ENCODE assay signal across 9 cellular contexts in genomic region chr6:170271771-170272314, GRCh38. TPM values are rescaled to one million over a fixed set of nuclear protein-coding genes. Genes with fewer than 3 reads are reported as not detected.
A peak's percentile ranks its signal among the peaks of the same experiment; 100 is the strongest.
DNase-seq lines count a peak whose midpoint lies in the region; ATAC-seq and FAIRE-seq lines count a peak whose summit lies in the region.
"Had no signal": no experiment of that assay in that cellular context is flagged by ENCODE, and none has a peak within 500 bp of the region (broad histone marks: within the 10 kb centered on the region; RNA-seq: fewer than 3 reads in every experiment).

No MANE protein-coding gene starts in this region.

- FAIRE-seq in frontal cortex (lab: Jason Lieb, UNC) = no peak
- FAIRE-seq: endothelial cell of umbilical vein had no signal

- ATAC-seq in GM18511 (IDR thresholded peaks at IDR 0.05; ENCODE audit: unreplicated experiment) = peak; percentile 97
- peak; percentile 98 for ATAC-seq in HG02884 (IDR thresholded peaks at IDR 0.05; ENCODE audit: unreplicated experiment)
- peak; percentile 87 for ATAC-seq in T-helper 17 cell

- peaks cover 9% of the 10 kb centered on the region for H3K27me3 Mint-ChIP-seq in T-helper 17 cell

- DNase-seq in T-helper 17 cell (peak; percentile 23 to 50 (median 43)), DMS53 (lab: John Stamatoyannopoulos, UW) (no peak), frontal cortex (ENCODE audit: low spot score in 2 of 2) (no peak), A172 (ENCODE audit: low spot score) (no peak)
- peak; percentile 82 for DNase-seq in central memory CD4-positive, alpha-beta T cell
- peak in 2 of 3 experiments; percentile 52 to 59 for DNase-seq in stimulated activated CD4-positive, alpha-beta T cell treated with anti-CD3 and anti-CD28 coated beads, TNF-alpha, amount 100 ng/mL, for 4 hours (ENCODE audit: low read depth in 3 of 3)

- peaks cover 17% of the 10 kb centered on the region for H3K4me1 Mint-ChIP-seq in T-helper 17 cell

- no peaks in the 10 kb centered on the region for H3K36me3 Mint-ChIP-seq in T-helper 17 cell (ENCODE audit: low read depth)

- H3K9me3 ChIP-seq in T-helper 17 cell (ENCODE audit: control insufficient read depth, low read length, poor library complexity, severe bottlenecking) = no peaks in the 10 kb centered on the region

- peak overlapping the region; percentile 87 for H3K27ac Mint-ChIP-seq in T-helper 17 cell

- peak overlapping the region; percentile 89 for H3K4me3 Mint-ChIP-seq in T-helper 17 cell

RNA-seq across cellular contexts. Expression of gene DLL1, which starts 19.0 kb away (rescaled TPM):
- 1 to 10 TPM; 1.3 to 2.7 TPM for total RNA-seq in T-helper 17 cell
- 9.0 TPM for total RNA-seq in frontal cortex
- 3.4 and 4.7 TPM in 2 replicates for total RNA-seq in A172 (2014; rRNA removed; shearing (Covaris generic))

RNA-seq across cellular contexts. Expression of gene FAM120B, which starts 34.7 kb away (rescaled TPM):
- total RNA-seq in T-helper 17 cell = 10 to 100 TPM; 25.1 to 28.1 TPM
- 57.5 TPM for total RNA-seq in frontal cortex
- 6.1 and 7.4 TPM in 2 replicates for total RNA-seq in A172 (2014; rRNA removed; shearing (Covaris generic))

Comparison
In these comparisons a context has a peak if more than half of its experiments do, and no peak if none do; other contexts are left out.
1. DNase-seq: peak in T-helper 17 cell (3 of 3), central memory CD4-positive, alpha-beta T cell (single experiment) and stimulated activated CD4-positive, alpha-beta T cell treated with anti-CD3 and anti-CD28 coated beads, TNF-alpha, amount 100 ng/mL, for 4 hours (2 of 3); none in DMS53 (single experiment), frontal cortex (0 of 2) and A172 (single experiment).
2. Peak in every context shown above with its lines, with median percentiles within 50 percentile points of each other: ATAC-seq.